ENCODE assay signal across 8 cellular contexts in the genomic region with DNA sequence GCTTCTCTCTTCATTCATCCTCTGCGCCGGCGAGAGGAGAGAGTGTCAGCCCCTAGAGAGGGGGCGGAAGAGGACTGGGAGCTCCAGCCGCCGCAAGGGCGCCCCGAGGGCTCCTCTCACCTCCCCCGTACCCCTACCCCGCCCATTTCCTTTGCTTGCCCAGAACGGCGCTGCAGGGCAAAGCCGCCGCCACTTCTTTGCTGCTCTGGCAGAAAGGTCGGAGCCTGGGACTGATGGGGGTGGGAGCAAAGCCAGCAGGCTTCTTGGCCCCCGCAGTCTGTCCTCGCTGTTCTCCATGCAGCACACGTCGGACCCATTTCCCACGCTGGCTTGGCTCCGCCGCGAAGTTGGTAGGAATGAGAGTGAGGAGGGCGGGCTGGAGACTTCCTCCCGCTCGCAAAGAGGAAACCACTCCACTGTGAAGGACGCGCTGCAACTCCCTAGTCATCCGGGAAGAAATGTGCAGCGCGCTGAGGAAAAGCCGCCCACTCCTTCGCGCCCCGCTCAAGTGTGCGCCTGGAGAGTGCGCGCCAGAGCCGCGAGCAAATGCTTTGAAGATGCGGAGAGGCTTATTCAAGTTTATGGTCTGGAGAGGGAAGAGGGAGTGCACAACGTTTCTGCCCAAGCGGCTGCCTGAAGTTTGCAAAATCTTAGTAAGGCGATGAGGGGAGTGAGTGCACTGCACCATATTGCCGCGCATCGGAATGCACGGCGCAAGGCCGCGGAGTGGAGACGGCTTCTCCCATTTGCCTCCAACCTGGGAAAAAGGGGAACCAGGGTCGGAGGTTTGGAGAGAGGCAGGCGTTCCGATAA. TPM values are rescaled to one million over a fixed set of nuclear protein-coding genes. Genes with fewer than 3 reads are reported as not detected.
A peak's percentile ranks its signal among the peaks of the same experiment; 100 is the strongest.
DNase-seq lines count a peak whose midpoint lies in the region; ATAC-seq and TF ChIP-seq lines count a peak whose summit lies in the region.

No MANE protein-coding gene starts in this region.

- intact Hi-C loops in body of pancreas (cut with DNase I) = no loop called here

- peaks cover 0 to 35% of the 10 kb centered on the region in 2 donors for H3K27me3 ChIP-seq in body of pancreas

- peak; percentile 16 for DNase-seq in AG10803 (ENCODE audit: low read depth)
- DNase-seq in NCI-H524 (lab: John Stamatoyannopoulos, UW) = peak; percentile 59 to 76
- peak in 1 of 4 donors; percentile 13 for DNase-seq in body of pancreas
- DNase-seq in retina = peak; percentile 96

- H3K4me3 ChIP-seq in AG10803 (ENCODE audit: low read length) = peak overlapping the region; percentile 51
- peak overlapping the region; percentile 9 to 37 for H3K4me3 ChIP-seq in body of pancreas
- H3K4me3 ChIP-seq in iPS-11a (ENCODE audit: low read depth, low read length) = peak overlapping the region; percentile 79

- no peak overlapping the region for H3K27ac ChIP-seq in body of pancreas

- ATAC-seq in GM18511 (IDR thresholded peaks at IDR 0.05; ENCODE audit: unreplicated experiment) (peak; percentile 45), body of pancreas (no peak), GM19351 (IDR thresholded peaks at IDR 0.05; ENCODE audit: unreplicated experiment) (no peak), HG02970 (IDR thresholded peaks at IDR 0.05; ENCODE audit: low FRiP score, unreplicated experiment) (no peak)

- TF ChIP-seq POLR2A in body of pancreas (IDR thresholded peaks at IDR 0.05) = no peak

- H3K4me1 ChIP-seq in body of pancreas = peaks cover 53% of the 10 kb centered on the region

- WGBS in body of pancreas, 2 donors = 1% methylated on average over 38 to 55 of the region's 55 CpGs

- H3K36me3 ChIP-seq in body of pancreas (replicated peaks in 1 of 2; ENCODE audit: insufficient read depth in 1 of 2, low read depth in 2 of 2) = no peaks in the 10 kb centered on the region

- no peaks in the 10 kb centered on the region for H3K9me3 ChIP-seq in body of pancreas

- TF ChIP-seq CTCF in AG10803 (conservative IDR thresholded peaks at IDR 0.05; ENCODE audit: low read length) (no peak), body of pancreas (IDR thresholded peaks at IDR 0.05) (no peak)

RNA-seq across cellular contexts. Expression of gene PCDH7, which starts 2.8 kb away (rescaled TPM):
- total RNA-seq in body of pancreas = 1 to 10 TPM; 2.6 to 3.3 TPM

Comparison
In these comparisons a context has a peak if more than half of its experiments do, and no peak if none do; other contexts are left out.
1. H3K4me3 ChIP-seq: peak in every context shown above with its lines; median percentile 79 in iPS-11a; 51 in AG10803; 23 in body of pancreas.